ENCODE assay signal across 24 cellular contexts in the genomic region with DNA sequence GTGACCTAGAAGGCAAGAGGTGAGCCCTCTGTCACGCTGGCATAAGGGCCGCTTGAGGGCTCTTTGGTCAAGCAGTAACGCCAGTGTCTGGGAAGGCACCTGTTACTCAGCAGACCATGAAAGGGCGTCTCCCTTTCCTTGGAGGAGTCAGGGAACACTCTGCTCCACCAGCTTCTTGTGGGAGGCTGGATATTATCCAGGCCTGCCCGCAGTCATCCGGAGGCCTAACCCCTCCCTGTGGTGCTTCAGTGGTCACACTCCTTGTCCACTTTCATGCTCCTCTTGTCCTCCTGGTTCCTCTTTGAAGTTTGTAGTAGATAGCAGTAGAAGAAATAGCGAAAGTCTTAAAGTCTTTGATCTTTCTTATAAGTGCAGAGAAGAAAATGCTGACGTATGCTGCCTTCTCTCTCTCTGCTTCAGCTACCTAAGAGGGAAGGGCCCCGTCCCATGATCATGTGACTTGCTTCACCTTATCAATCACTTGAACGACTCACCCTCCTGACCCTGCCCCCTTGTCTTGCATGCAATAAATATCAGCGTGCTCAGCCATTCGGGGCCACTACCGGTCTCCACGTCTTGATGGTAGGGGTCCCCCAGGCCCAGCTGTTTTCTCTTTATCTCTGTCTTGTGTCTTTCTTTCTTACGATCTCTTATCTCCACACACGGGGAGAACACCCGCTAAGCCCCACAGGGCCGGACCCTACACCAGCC. TPM values are rescaled to one million over a fixed set of nuclear protein-coding genes. Genes with fewer than 3 reads are reported as not detected.
DNase-seq lines count a peak whose midpoint lies in the region; ATAC-seq and TF ChIP-seq lines count a peak whose summit lies in the region.
"Had no signal": no experiment of that assay in that cellular context is flagged by ENCODE, and none has a peak within 500 bp of the region (broad histone marks: within the 10 kb centered on the region; RNA-seq: fewer than 3 reads in every experiment).

No MANE protein-coding gene starts in this region.

- H3K27ac ChIP-seq in esophagus muscularis mucosa (replicated peaks in 1 of 4), result no peak overlapping the region
- H3K27ac ChIP-seq: 22Rv1, GM23248, KMS-11, prostate gland had no signal

- no peaks in the 10 kb centered on the region for H3K4me1 ChIP-seq in esophagus muscularis mucosa
- H3K4me1 ChIP-seq: BE2C, prostate gland had no signal

- H3K27me3 Mint-ChIP-seq in activated T-cell treated with anti-CD3 and anti-CD28 coated beads, Interleukin-2, amount 50 U/mL, for 4 hours (ENCODE audit: low read depth), result no peaks in the 10 kb centered on the region
- H3K27me3 Mint-ChIP-seq: T-cell had no signal

- no peaks in the 10 kb centered on the region for H3K36me3 Mint-ChIP-seq in activated T-cell treated with anti-CD3 and anti-CD28 coated beads, Interleukin-2, amount 50 U/mL, for 4 hours (ENCODE audit: insufficient read depth)
- H3K36me3 Mint-ChIP-seq: T-cell had no signal

- DNase-seq in DMS79 treated with DMSO at 0.1 percent for 48 hours (lab: John Stamatoyannopoulos, UW) (peak; percentile 22), DMS79 (lab: John Stamatoyannopoulos, UW) (no peak), NCI-H226 (peak; percentile 50), kidney tubule cell (ENCODE audit: low spot score) (peak; percentile 57), renal cortical epithelial cell (ENCODE audit: low read depth) (peak; percentile 14), C1 segment of cervical spinal cord (lab: John Stamatoyannopoulos, UW) (no peak), esophagus muscularis mucosa (ENCODE audit: extremely low spot score) (no peak)
- no peak for DNase-seq in activated T-cell treated with anti-CD3 and anti-CD28 coated beads, Interleukin-2, amount 50 U/mL, for 4 hours
- DNase-seq: activated CD4-positive, alpha-beta T cell treated with anti-CD3 and anti-CD28 coated beads, Interleukin-2, amount 50 U/mL, for 4 hours; activated naive CD4-positive, alpha-beta T cell treated with anti-CD3 and anti-CD28 coated beads for 36 hours; BE2C; DMS153; foreskin fibroblast; GM23248; left colon; NCI-H1105 treated with DMSO at 0.1 percent for 48 hours; NCI-H524 treated with DMSO at 0.1 percent for 48 hours; SHP77; T-cell had no signal

- intact Hi-C loops in esophagus muscularis mucosa (cut with DNase I), result no loop called here

- H3K4me3 Mint-ChIP-seq in activated T-cell treated with anti-CD3 and anti-CD28 coated beads, Interleukin-2, amount 50 U/mL, for 4 hours, result no peak overlapping the region
- H3K4me3 Mint-ChIP-seq: activated naive CD4-positive, alpha-beta T cell treated with anti-CD3 and anti-CD28 coated beads for 36 hours; T-cell had no signal

- H3K9me3 Mint-ChIP-seq in activated T-cell treated with anti-CD3 and anti-CD28 coated beads, Interleukin-2, amount 50 U/mL, for 4 hours, result no peaks in the 10 kb centered on the region
- H3K9me3 Mint-ChIP-seq: activated naive CD4-positive, alpha-beta T cell treated with anti-CD3 and anti-CD28 coated beads for 36 hours; T-cell had no signal

- H3K27me3 ChIP-seq in esophagus muscularis mucosa, result peaks cover 0 to 16% (median 0%) of the 10 kb centered on the region in 4 donors
- H3K27me3 ChIP-seq: BE2C had no signal

- 73% methylated on average over 18 of the region's 18 CpGs for WGBS in esophagus muscularis mucosa

- TF ChIP-seq POLR2A in esophagus muscularis mucosa (IDR thresholded peaks at IDR 0.05; ENCODE audit: low read depth), result no peak

- no peak overlapping the region for H3K4me3 ChIP-seq in esophagus muscularis mucosa
- H3K4me3 ChIP-seq: GM23248, prostate gland had no signal

- no peaks in the 10 kb centered on the region for H3K9me3 ChIP-seq in esophagus muscularis mucosa
- H3K9me3 ChIP-seq: BE2C, prostate gland had no signal

- TF ChIP-seq CTCF in esophagus muscularis mucosa (IDR thresholded peaks at IDR 0.05), result no peak

- no peak for ATAC-seq in activated T-cell treated with anti-CD3 and anti-CD28 coated beads, Interleukin-2, amount 50 U/mL, for 4 hours
- ATAC-seq: left colon, T-cell had no signal

- no peak for TF ChIP-seq EP300 in esophagus muscularis mucosa (IDR thresholded peaks at IDR 0.05)

- H3K4me1 Mint-ChIP-seq in activated T-cell treated with anti-CD3 and anti-CD28 coated beads, Interleukin-2, amount 50 U/mL, for 4 hours (ENCODE audit: low read depth), result no peaks in the 10 kb centered on the region

- H3K36me3 ChIP-seq in esophagus muscularis mucosa, result peaks cover 0 to 9% (median 0%) of the 10 kb centered on the region in 4 donors
- H3K36me3 ChIP-seq: BE2C, prostate gland had no signal

RNA-seq across cellular contexts. Expression of a gene that starts 16.7 kb away (rescaled TPM):
- total RNA-seq in renal cortical epithelial cell, result not detected in 2 replicates
- under 1 TPM in 1 of 3 donors, not detected in 2; 0.55 TPM for total RNA-seq in activated T-cell treated with anti-CD3 and anti-CD28 coated beads, Interleukin-2, amount 50 U/mL, for 4 hours
- total RNA-seq in esophagus muscularis mucosa, result 1 to 10 TPM in 2 of 4 donors, not detected in 2; 1.9 to 2.4 TPM
- total RNA-seq: activated naive CD4-positive, alpha-beta T cell treated with anti-CD3 and anti-CD28 coated beads for 36 hours; astrocyte; GM23248; left colon; temporal lobe had no signal

RNA-seq across cellular contexts. Expression of a gene that starts 41.4 kb away (rescaled TPM):
- total RNA-seq in renal cortical epithelial cell (0.35 and 0.55 TPM in 2 replicates), esophagus muscularis mucosa (10 to 100 TPM; 10.4 to 15.6 (median 11.8) TPM)
- 1 to 10 TPM; 1.2 to 1.8 (median 1.6) TPM for total RNA-seq in activated T-cell treated with anti-CD3 and anti-CD28 coated beads, Interleukin-2, amount 50 U/mL, for 4 hours
- total RNA-seq: GM23248 had no signal

Comparison
In these comparisons a context has a peak if more than half of its experiments do, and no peak if none do; other contexts are left out.
1. DNase-seq: peak in DMS79 treated with DMSO at 0.1 percent for 48 hours (single experiment), NCI-H226 (single experiment), kidney tubule cell (single experiment) and renal cortical epithelial cell (single experiment); none in DMS79 (single experiment), C1 segment of cervical spinal cord (0 of 14), activated T-cell treated with anti-CD3 and anti-CD28 coated beads, Interleukin-2, amount 50 U/mL, for 4 hours (single experiment) and esophagus muscularis mucosa (single experiment).